Comparison of ENCODE assay signal across 9 cellular contexts in the genomic region with DNA sequence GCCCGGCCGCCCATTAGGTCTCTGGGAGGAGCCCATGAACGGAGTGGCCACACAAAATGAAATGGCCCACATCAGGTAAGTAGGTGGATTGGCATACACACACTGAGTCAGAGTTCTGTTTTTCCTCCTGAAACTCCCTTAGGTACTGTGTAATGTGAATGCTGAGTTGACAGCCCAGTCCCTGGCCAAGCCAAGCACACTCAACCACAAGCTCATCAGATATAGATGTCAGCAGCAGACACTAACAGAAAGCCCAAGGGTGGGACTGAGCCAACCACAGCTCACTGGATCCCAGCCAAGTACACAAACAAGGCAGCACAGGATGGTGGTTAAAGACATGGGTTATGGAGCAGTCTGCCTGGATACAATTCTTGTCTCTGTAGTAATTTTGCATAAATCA.
A peak's percentile ranks its signal among the peaks of the same experiment; 100 is the strongest.
DNase-seq lines count a peak whose midpoint lies in the region; ATAC-seq and TF ChIP-seq lines count a peak whose summit lies in the region.
"Had no signal": no experiment of that assay in that cellular context is flagged by ENCODE, and none has a peak within 500 bp of the region (broad histone marks: within the 10 kb centered on the region; RNA-seq: fewer than 3 reads in every experiment).

No MANE protein-coding gene starts in this region.

- intact Hi-C loops in breast epithelium (cut with DNase I; ENCODE audit: low total_unique reads) (no loop called here), psoas muscle (cut with DNase I) (no loop called here)

- DNase-seq in LNCaP clone FGC (ENCODE audit: low read depth) (peak; percentile 74), breast epithelium (ENCODE audit: low spot score in 2 of 2) (peak; percentile 29 to 63), mucosa of gallbladder (ENCODE audit: low spot score) (peak; percentile 12), WERI-Rb-1 (no peak), psoas muscle (no peak), NCI-H82 (lab: John Stamatoyannopoulos, UW) (no peak)
- DNase-seq: NCI-H510A had no signal

- 93 to 98% (median 97%) methylated on average over 3 of the region's 3 CpGs for whole genome bisulfite sequencing in psoas muscle, 3 donors

- ATAC-seq in GM18511 (IDR thresholded peaks at IDR 0.05; ENCODE audit: unreplicated experiment) (peak; percentile 49), GM18858 (IDR thresholded peaks at IDR 0.05; ENCODE audit: unreplicated experiment) (no peak), psoas muscle (no peak)

- H3K4me1 ChIP-seq in breast epithelium (peaks cover 0 to 4% of the 10 kb centered on the region in 2 donors), psoas muscle (no peaks in the 10 kb centered on the region)

- TF ChIP-seq POLR2A in breast epithelium (IDR thresholded peaks at IDR 0.05): no peak

- H3K36me3 ChIP-seq in breast epithelium (no peaks in the 10 kb centered on the region), WERI-Rb-1 (no peaks in the 10 kb centered on the region), psoas muscle (ENCODE audit: insufficient read depth in 1 of 2, low read depth in 1 of 2) (no peaks in the 10 kb centered on the region)

- no peak for TF ChIP-seq CTCF in LNCaP clone FGC (IDR thresholded peaks at IDR 0.05; ENCODE audit: control insufficient read depth, extremely low read depth, insufficient read depth)
- no peak for TF ChIP-seq CTCF in breast epithelium (IDR thresholded peaks at IDR 0.05)
- TF ChIP-seq CTCF in WERI-Rb-1 (IDR thresholded peaks at IDR 0.05; ENCODE audit: low read depth, low read length): no peak
- no peak for TF ChIP-seq CTCF in psoas muscle (IDR thresholded peaks at IDR 0.05)

- H3K27me3 ChIP-seq in breast epithelium (no peaks in the 10 kb centered on the region), WERI-Rb-1 (ENCODE audit: insufficient read depth, low read depth, severe bottlenecking) (no peaks in the 10 kb centered on the region), psoas muscle (ENCODE audit: insufficient read depth in 3 of 3, low read length in 2 of 3) (no peaks in the 10 kb centered on the region)

- H3K9me3 ChIP-seq in breast epithelium: no peaks in the 10 kb centered on the region
- H3K9me3 ChIP-seq in WERI-Rb-1 (ENCODE audit: severe bottlenecking): no peaks in the 10 kb centered on the region
- no peaks in the 10 kb centered on the region for H3K9me3 ChIP-seq in psoas muscle

- H3K4me3 ChIP-seq in LNCaP clone FGC (ENCODE audit: low read depth, low read length): no peak overlapping the region
- H3K4me3 ChIP-seq in breast epithelium: no peak overlapping the region
- no peak overlapping the region for H3K4me3 ChIP-seq in WERI-Rb-1 (ENCODE audit: low read depth, low read length)
- H3K4me3 ChIP-seq in psoas muscle: no peak overlapping the region

- no peak overlapping the region for H3K27ac ChIP-seq in breast epithelium
- H3K27ac ChIP-seq in WERI-Rb-1: no peak overlapping the region
- H3K27ac ChIP-seq in psoas muscle: no peak overlapping the region

Comparison
In these comparisons a context has a peak if more than half of its experiments do, and no peak if none do; other contexts are left out.
1. DNase-seq: peak in LNCaP clone FGC (single experiment), breast epithelium (2 of 2) and mucosa of gallbladder (single experiment); none in WERI-Rb-1 (single experiment), psoas muscle (0 of 2) and NCI-H82 (single experiment).